Comparison of ENCODE assay signal across 10 cellular contexts in genomic region chr2:12044857-12045256, GRCh38.
A peak's percentile ranks its signal among the peaks of the same experiment; 100 is the strongest.
DNase-seq lines count a peak whose midpoint lies in the region; ATAC-seq lines count a peak whose summit lies in the region.
"Had no signal": no experiment of that assay in that cellular context is flagged by ENCODE, and none has a peak within 500 bp of the region (broad histone marks: within the 10 kb centered on the region; RNA-seq: fewer than 3 reads in every experiment).

No MANE protein-coding gene starts in this region.

- H3K27ac Mint-ChIP-seq in naive thymus-derived CD4-positive, alpha-beta T cell, result peak overlapping the region; percentile 21 to 88 (median 78)

- H3K27me3 ChIP-seq in naive thymus-derived CD4-positive, alpha-beta T cell (ENCODE audit: control insufficient read depth in 2 of 2, insufficient read depth in 2 of 2, low read length in 2 of 2), result no peaks in the 10 kb centered on the region

- no peaks in the 10 kb centered on the region for H3K36me3 ChIP-seq in naive thymus-derived CD4-positive, alpha-beta T cell (ENCODE audit: control insufficient read depth in 2 of 3, insufficient read depth in 3 of 3, low read length in 3 of 3)
- H3K36me3 ChIP-seq: HAP-1 had no signal

- peaks cover 16 to 42% of the 10 kb centered on the region in 2 donors for H3K4me1 ChIP-seq in naive thymus-derived CD4-positive, alpha-beta T cell (ENCODE audit: control insufficient read depth in 2 of 2, insufficient read depth in 2 of 2, low read length in 2 of 2)
- H3K4me1 ChIP-seq: HAP-1 had no signal

- peaks cover 17% of the 10 kb centered on the region for H3K9me3 Mint-ChIP-seq in activated T-cell treated with anti-CD3 and anti-CD28 coated beads, Interleukin-2, amount 50 U/mL, for 4 hours
- H3K9me3 Mint-ChIP-seq in naive thymus-derived CD4-positive, alpha-beta T cell, result peaks cover 0 to 18% (median 6%) of the 10 kb centered on the region in 11 donors

- CTCF ChIA-PET in naive thymus-derived CD4-positive, alpha-beta T cell (lab: Charles Lee), result interaction anchor here (0.6 to 1.3 kb wide), 3 partner anchors 65 to 671 kb away, joined by 3 to 6 read pairs (median 4); no protein-coding TSS in a partner anchor

- intact Hi-C loops in naive thymus-derived CD4-positive, alpha-beta T cell (cut with micrococcal nuclease), result loop anchor here in 1 of 2 donors (2.0 to 10.0 kb wide), 4 partner anchors 82 to 960 kb away; partner anchors contain the start of gene TRIB2

- peaks cover 5% of the 10 kb centered on the region for H3K27me3 Mint-ChIP-seq in activated T-cell treated with anti-CD3 and anti-CD28 coated beads, Interleukin-2, amount 50 U/mL, for 4 hours (ENCODE audit: low read depth)
- peaks cover 0 to 19% (median 0%) of the 10 kb centered on the region in 5 donors for H3K27me3 Mint-ChIP-seq in naive thymus-derived CD4-positive, alpha-beta T cell

- H3K36me3 Mint-ChIP-seq in activated T-cell treated with anti-CD3 and anti-CD28 coated beads, Interleukin-2, amount 50 U/mL, for 4 hours (ENCODE audit: insufficient read depth), result peaks cover 5% of the 10 kb centered on the region
- H3K36me3 Mint-ChIP-seq in naive thymus-derived CD4-positive, alpha-beta T cell, result peaks cover 0 to 7% (median 0%) of the 10 kb centered on the region in 5 donors

- POLR2A ChIA-PET in naive thymus-derived CD4-positive, alpha-beta T cell (lab: Charles Lee), result interaction anchor here (0.7 to 2.0 kb wide), 10 partner anchors 8 to 672 kb away, joined by 3 to 11 read pairs (median 4); partner anchors contain the start of gene TRIB2

- H3K4me1 Mint-ChIP-seq in activated T-cell treated with anti-CD3 and anti-CD28 coated beads, Interleukin-2, amount 50 U/mL, for 4 hours (ENCODE audit: low read depth), result peaks cover 62% of the 10 kb centered on the region
- H3K4me1 Mint-ChIP-seq in naive thymus-derived CD4-positive, alpha-beta T cell, result peaks cover 16 to 80% (median 65%) of the 10 kb centered on the region in 7 donors

- H3K4me3 ChIP-seq in Jurkat, Clone E6-1 (ENCODE audit: low read length), result no peak overlapping the region
- peak overlapping the region; percentile 2 for H3K4me3 ChIP-seq in naive thymus-derived CD4-positive, alpha-beta T cell (ENCODE audit: low read length)
- H3K4me3 ChIP-seq: HAP-1 had no signal

- DNase-seq in activated T-cell treated with anti-CD3 and anti-CD28 coated beads, Interleukin-2, amount 50 U/mL, for 4 hours, result no peak
- DNase-seq in activated T-cell treated with anti-CD3 and anti-CD28 coated beads, Interleukin-2, amount 50 U/mL, for 1 hour, result no peak
- DNase-seq in Jurkat, Clone E6-1 (ENCODE audit: low read depth, low spot score), result peak; percentile 25
- DNase-seq in naive thymus-derived CD4-positive, alpha-beta T cell, result peak in 6 of 9 donors; percentile 69 to 88 (median 80)
- no peak for DNase-seq in NCI-H82 (lab: John Stamatoyannopoulos, UW)
- DNase-seq in T1000 (lab: John Stamatoyannopoulos, UW), result no peak
- DNase-seq in NCI-H1092 treated with DMSO at 0.1 percent for 48 hours (lab: John Stamatoyannopoulos, UW), result no peak
- DNase-seq: NK-92 treated with Interleukin-12 subunit alpha and Interleukin-12 subunit beta, amount 100 ng/mL, for 24 hours had no signal

- peak in 1 of 2 donors; percentile 53 for ATAC-seq in activated T-cell treated with anti-CD3 and anti-CD28 coated beads, Interleukin-2, amount 50 U/mL, for 4 hours
- ATAC-seq in GM21786 (IDR thresholded peaks at IDR 0.05; ENCODE audit: unreplicated experiment), result peak; percentile 48
- ATAC-seq in naive thymus-derived CD4-positive, alpha-beta T cell, result peak; percentile 93

- peak overlapping the region; percentile 9 for H3K27ac ChIP-seq in naive thymus-derived CD4-positive, alpha-beta T cell (ENCODE audit: low read depth, low read length)

- H3K4me3 Mint-ChIP-seq in activated T-cell treated with anti-CD3 and anti-CD28 coated beads, Interleukin-2, amount 50 U/mL, for 4 hours, result peak overlapping the region; percentile 4
- H3K4me3 Mint-ChIP-seq in naive thymus-derived CD4-positive, alpha-beta T cell, result peak overlapping the region; percentile 31 to 78 (median 62)

- H3K9me3 ChIP-seq in naive thymus-derived CD4-positive, alpha-beta T cell (ENCODE audit: control insufficient read depth in 2 of 3, low read length in 3 of 3), result no peaks in the 10 kb centered on the region
- H3K9me3 ChIP-seq: HAP-1 had no signal

Comparison
In these comparisons a context has a peak if more than half of its experiments do, and no peak if none do; other contexts are left out.
1. DNase-seq: peak in Jurkat, Clone E6-1 (single experiment) and naive thymus-derived CD4-positive, alpha-beta T cell (6 of 9); none in activated T-cell treated with anti-CD3 and anti-CD28 coated beads, Interleukin-2, amount 50 U/mL, for 4 hours (single experiment), activated T-cell treated with anti-CD3 and anti-CD28 coated beads, Interleukin-2, amount 50 U/mL, for 1 hour (single experiment), NCI-H82 (single experiment), T1000 (single experiment) and NCI-H1092 treated with DMSO at 0.1 percent for 48 hours (single experiment).